31 cellular contexts compared by ENCODE assay signal in the genomic region with DNA sequence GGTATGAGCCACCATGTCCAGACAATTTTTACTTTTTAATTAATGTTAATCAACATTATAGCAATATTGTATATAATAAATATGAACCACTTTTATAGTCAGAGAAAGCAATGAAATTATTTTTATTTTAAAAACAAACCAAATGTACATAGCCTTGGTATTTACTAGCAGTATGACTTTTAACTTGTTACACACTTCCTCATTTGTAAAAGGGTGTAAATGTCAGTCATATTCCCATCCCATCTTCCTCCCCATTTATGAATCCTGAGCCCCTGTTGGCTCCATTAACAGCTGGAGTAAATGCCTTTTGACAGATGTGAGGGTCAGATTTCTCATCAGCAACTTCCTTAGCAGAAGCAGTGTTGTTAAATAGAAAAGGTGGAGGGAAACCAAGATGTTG.
"Had no signal": no experiment of that assay in that cellular context is flagged by ENCODE, and none has a peak within 500 bp of the region (broad histone marks: within the 10 kb centered on the region; RNA-seq: fewer than 3 reads in every experiment).

No MANE protein-coding gene starts in this region.

- H3K4me3 Mint-ChIP-seq: activated CD8-positive, alpha-beta memory T cell treated with anti-CD3 and anti-CD28 coated beads, Interleukin-2, amount 10 ng/mL, durations not matched to agents 7 days and 5 days; activated CD8-positive, alpha-beta T cell treated with anti-CD3 and anti-CD28 coated beads, Interleukin-2, amount 10 ng/mL, durations not matched to agents 7 days and 5 days; activated naive CD8-positive, alpha-beta T cell; activated T-cell treated with anti-CD3 and anti-CD28 coated beads, Interleukin-2, amount 50 U/mL, for 72 hours; stimulated activated memory B cell treated with anti-CD40 and anti-IgM and Interleukin-4, amounts not matched to agents 10 μg/mL and 1 μg/mL and 100 μg/mL, for 72 hours; stimulated activated naive CD8-positive, alpha-beta T cell treated with anti-CD3 and anti-CD28 coated beads, Interleukin-15, amount 100 ng/mL, for 72 hours; T-helper 1 cell treated with Interleukin-12 subunit alpha and Interleukin-12 subunit beta and Interleukin-4 antibody, amounts not matched to agents 30 μg/mL and 1 μg/mL, for 36 hours had no signal

- H3K4me1 Mint-ChIP-seq: activated CD8-positive, alpha-beta memory T cell treated with anti-CD3 and anti-CD28 coated beads, Interleukin-2, amount 10 ng/mL, durations not matched to agents 7 days and 5 days; stimulated activated memory B cell treated with anti-CD40 and anti-IgM and Interleukin-4, amounts not matched to agents 10 μg/mL and 1 μg/mL and 100 μg/mL, for 72 hours; stimulated activated naive CD8-positive, alpha-beta T cell treated with anti-CD3 and anti-CD28 coated beads, Interleukin-15, amount 100 ng/mL, for 72 hours had no signal

- H3K27me3 Mint-ChIP-seq: activated CD8-positive, alpha-beta memory T cell treated with anti-CD3 and anti-CD28 coated beads, Interleukin-2, amount 10 ng/mL, durations not matched to agents 7 days and 5 days; activated naive CD8-positive, alpha-beta T cell; progenitor cell of endocrine pancreas; stimulated activated memory B cell treated with anti-CD40 and anti-IgM and Interleukin-4, amounts not matched to agents 10 μg/mL and 1 μg/mL and 100 μg/mL, for 72 hours; stimulated activated naive CD8-positive, alpha-beta T cell treated with anti-CD3 and anti-CD28 coated beads, Interleukin-15, amount 100 ng/mL, for 72 hours had no signal

- H3K27ac ChIP-seq: cardiac muscle cell, coronary artery, dorsolateral prefrontal cortex, left ventricle myocardium inferior, ovary, right lobe of liver, skin epidermis, thyroid gland, upper lobe of left lung, vagina had no signal

- H3K4me1 ChIP-seq: right lobe of liver, thyroid gland, upper lobe of left lung, vagina had no signal

- DNase-seq: activated CD4-positive, alpha-beta T cell treated with anti-CD3 and anti-CD28 coated beads for 1 hour; activated CD4-positive, alpha-beta T cell treated with anti-CD3 and anti-CD28 coated beads, Interleukin-2, amount 50 U/mL, for 1 hour; activated CD8-positive, alpha-beta memory T cell treated with anti-CD3 and anti-CD28 coated beads, Interleukin-2, amount 10 ng/mL, durations not matched to agents 7 days and 5 days; activated CD8-positive, alpha-beta T cell treated with anti-CD3 and anti-CD28 coated beads, Interleukin-2, amount 10 ng/mL, durations not matched to agents 7 days and 5 days; activated effector memory CD4-positive, alpha-beta T cell treated with Interleukin-2 at 50 U/mL for 16 hours; activated naive CD4-positive, alpha-beta T cell treated with Interleukin-2 at 50 U/mL for 16 hours; activated T-cell treated with anti-CD3 and anti-CD28 coated beads, Interleukin-2, amount 50 U/mL, for 72 hours; anterior cingulate cortex; cerebellar nuclear complex; dorsolateral prefrontal cortex; effector memory CD4-positive, alpha-beta T cell; left ventricle myocardium inferior; mucosa of descending colon; ovary; right lobe of liver; stimulated activated CD4-positive, alpha-beta T cell treated with anti-CD3 and anti-CD28 coated beads, Interleukin-4, amount 100 ng/mL, for 4 hours; stimulated activated CD8-positive, alpha-beta memory T cell treated with anti-CD3 and anti-CD28 coated beads, Interleukin-4, amount 100 ng/mL, for 48 hours; stimulated activated naive CD8-positive, alpha-beta T cell treated with anti-CD3 and anti-CD28 coated beads, Interleukin-15, amount 100 ng/mL, for 72 hours; T-helper 9 cell; thyroid gland; upper lobe of left lung had no signal

- FAIRE-seq: frontal cortex had no signal

- ATAC-seq: activated CD8-positive, alpha-beta memory T cell treated with anti-CD3 and anti-CD28 coated beads, Interleukin-2, amount 10 ng/mL, durations not matched to agents 7 days and 5 days; activated CD8-positive, alpha-beta T cell treated with anti-CD3 and anti-CD28 coated beads, Interleukin-2, amount 10 ng/mL, durations not matched to agents 7 days and 5 days; activated T-cell treated with anti-CD3 and anti-CD28 coated beads, Interleukin-2, amount 50 U/mL, for 72 hours; right lobe of liver; stimulated activated memory B cell treated with anti-CD40 and anti-IgM and Interleukin-4, amounts not matched to agents 10 μg/mL and 1 μg/mL and 100 μg/mL, for 72 hours; stimulated activated naive CD8-positive, alpha-beta T cell treated with anti-CD3 and anti-CD28 coated beads, Interleukin-15, amount 100 ng/mL, for 72 hours had no signal

- H3K4me3 ChIP-seq: cardiac muscle cell, coronary artery, dorsolateral prefrontal cortex, left ventricle myocardium inferior, lung, mucosa of descending colon, ovary, right lobe of liver, skin epidermis, thyroid gland, upper lobe of left lung, vagina had no signal

- H3K27ac Mint-ChIP-seq: activated CD8-positive, alpha-beta memory T cell treated with anti-CD3 and anti-CD28 coated beads, Interleukin-2, amount 10 ng/mL, durations not matched to agents 7 days and 5 days; activated CD8-positive, alpha-beta T cell treated with anti-CD3 and anti-CD28 coated beads, Interleukin-2, amount 10 ng/mL, durations not matched to agents 7 days and 5 days; activated naive CD8-positive, alpha-beta T cell; activated T-cell treated with anti-CD3 and anti-CD28 coated beads, Interleukin-2, amount 50 U/mL, for 72 hours; progenitor cell of endocrine pancreas; stimulated activated memory B cell treated with anti-CD40 and anti-IgM and Interleukin-4, amounts not matched to agents 10 μg/mL and 1 μg/mL and 100 μg/mL, for 72 hours; stimulated activated naive CD8-positive, alpha-beta T cell treated with anti-CD3 and anti-CD28 coated beads, Interleukin-15, amount 100 ng/mL, for 72 hours; T-helper 1 cell treated with Interleukin-12 subunit alpha and Interleukin-12 subunit beta and Interleukin-4 antibody, amounts not matched to agents 30 μg/mL and 1 μg/mL, for 36 hours had no signal

- H3K9me3 Mint-ChIP-seq: activated T-cell treated with anti-CD3 and anti-CD28 coated beads, Interleukin-2, amount 50 U/mL, for 72 hours; stimulated activated memory B cell treated with anti-CD40 and anti-IgM and Interleukin-4, amounts not matched to agents 10 μg/mL and 1 μg/mL and 100 μg/mL, for 72 hours; stimulated activated naive CD8-positive, alpha-beta T cell treated with anti-CD3 and anti-CD28 coated beads, Interleukin-15, amount 100 ng/mL, for 72 hours; T-helper 1 cell treated with Interleukin-12 subunit alpha and Interleukin-12 subunit beta and Interleukin-4 antibody, amounts not matched to agents 30 μg/mL and 1 μg/mL, for 36 hours had no signal

- H3K9me3 ChIP-seq: left ventricle myocardium inferior, mucosa of descending colon, ovary, right lobe of liver, thyroid gland, upper lobe of left lung, vagina had no signal

- H3K27me3 ChIP-seq: cardiac muscle cell, dorsolateral prefrontal cortex, ovary, right lobe of liver, thyroid gland, upper lobe of left lung, vagina had no signal

- H3K36me3 ChIP-seq: cardiac muscle cell, left ventricle myocardium inferior, ovary, right lobe of liver, thyroid gland, upper lobe of left lung, vagina had no signal
